Comparison of ENCODE assay signal across 21 cellular contexts in genomic region chr13:113407531-113408393, GRCh38. TPM values are rescaled to one million over a fixed set of nuclear protein-coding genes. Genes with fewer than 3 reads are reported as not detected.
DNase-seq lines count a peak whose midpoint lies in the region; ATAC-seq and TF ChIP-seq lines count a peak whose summit lies in the region.
"Had no signal": no experiment of that assay in that cellular context is flagged by ENCODE, and none has a peak within 500 bp of the region (broad histone marks: within the 10 kb centered on the region; RNA-seq: fewer than 3 reads in every experiment).

No MANE protein-coding gene starts in this region.

- H3K4me1 ChIP-seq in tibial artery, result peaks cover 0 to 51% (median 28%) of the 10 kb centered on the region in 4 donors

- H3K36me3 ChIP-seq in tibial artery, result peaks cover 12 to 32% (median 21%) of the 10 kb centered on the region in 3 donors

- H3K9me3 Mint-ChIP-seq in T-cell, result no peaks in the 10 kb centered on the region
- H3K9me3 Mint-ChIP-seq: activated CD4-positive, alpha-beta T cell treated with anti-CD3 and anti-CD28 coated beads, Interleukin-2, amount 10 ng/mL, durations not matched to agents 7 days and 5 days had no signal

- H3K4me1 Mint-ChIP-seq in T-cell, result peaks cover 0 to 2% (median 0%) of the 10 kb centered on the region in 3 donors
- H3K4me1 Mint-ChIP-seq: activated CD4-positive, alpha-beta T cell treated with anti-CD3 and anti-CD28 coated beads, Interleukin-2, amount 10 ng/mL, durations not matched to agents 7 days and 5 days had no signal

- H3K36me3 Mint-ChIP-seq in T-cell, result no peaks in the 10 kb centered on the region

- CTCF ChIA-PET in T-cell (lab: Charles Lee), result no interaction called here

- H3K4me3 ChIP-seq in coronary artery (no peak overlapping the region), tibial artery (no peak overlapping the region)
- H3K4me3 ChIP-seq: mucosa of descending colon had no signal

- POLR2A ChIA-PET in T-cell (lab: Charles Lee), result no interaction called here

- H3K27ac ChIP-seq in coronary artery (no peak overlapping the region), tibial artery (peak overlapping the region; percentile 21)
- H3K27ac ChIP-seq: 22Rv1 had no signal

- ATAC-seq in T-cell (replicated peaks in 1 of 4), result no peak
- ATAC-seq: mucosa of descending colon; stimulated activated naive CD8-positive, alpha-beta T cell treated with anti-CD3 and anti-CD28 coated beads, Interleukin-15, Interleukin-2, amounts not matched to agents 100 U/mL and 50 U/mL, for 24 hours had no signal

- no peaks in the 10 kb centered on the region for H3K27me3 ChIP-seq in tibial artery

- H3K27ac Mint-ChIP-seq in T-cell, result no peak overlapping the region
- H3K27ac Mint-ChIP-seq: activated CD4-positive, alpha-beta T cell treated with anti-CD3 and anti-CD28 coated beads, Interleukin-2, amount 10 ng/mL, durations not matched to agents 7 days and 5 days had no signal

- H3K9me3 ChIP-seq in tibial artery, result no peaks in the 10 kb centered on the region
- H3K9me3 ChIP-seq: mucosa of descending colon had no signal

- H3K27me3 Mint-ChIP-seq in T-cell, result peaks cover 0 to 19% of the 10 kb centered on the region in 2 donors
- H3K27me3 Mint-ChIP-seq: activated CD4-positive, alpha-beta T cell treated with anti-CD3 and anti-CD28 coated beads, Interleukin-2, amount 10 ng/mL, durations not matched to agents 7 days and 5 days had no signal

- intact Hi-C loops in tibial artery (cut with DNase I; ENCODE audit: low total_unique reads), result no loop called here

- DNase-seq in DMS53 (lab: John Stamatoyannopoulos, UW) (peak; percentile 32), DMS53 treated with DMSO at 0.1 percent for 48 hours (lab: John Stamatoyannopoulos, UW; ENCODE audit: unreplicated experiment) (no peak), coronary artery (ENCODE audit: low spot score) (peak; percentile 70), mesenteric fat pad (ENCODE audit: low spot score) (peak; percentile 80), tibial artery (peak in 1 of 2 donors; percentile 64), OCI-M2 (lab: John Stamatoyannopoulos, UW; ENCODE audit: unreplicated experiment) (no peak), T-cell (no peak), D341Med (ENCODE audit: low spot score) (no peak)
- DNase-seq: activated CD4-positive, alpha-beta T cell treated with anti-CD3 and anti-CD28 coated beads, Interleukin-2, amount 10 ng/mL, durations not matched to agents 7 days and 5 days; activated CD8-positive, alpha-beta memory T cell treated with anti-CD3 and anti-CD28 coated beads, Interleukin-2, amount 50 U/mL, for 4 hours; C1 segment of cervical spinal cord; caudate nucleus; DMS 273 treated with DMSO at 0.1 percent for 48 hours; foreskin melanocyte; KG1; mucosa of descending colon; NCI-H187; RPMI8226; stimulated activated naive CD8-positive, alpha-beta T cell treated with anti-CD3 and anti-CD28 coated beads, Interleukin-15, Interleukin-2, amounts not matched to agents 100 U/mL and 50 U/mL, for 24 hours; trophoblast cell had no signal

- TF ChIP-seq CTCF in coronary artery (IDR thresholded peaks at IDR 0.05) (no peak), tibial artery (IDR thresholded peaks at IDR 0.05) (no peak)

- H3K4me3 Mint-ChIP-seq in T-cell, result no peak overlapping the region
- H3K4me3 Mint-ChIP-seq: activated CD4-positive, alpha-beta T cell treated with anti-CD3 and anti-CD28 coated beads, Interleukin-2, amount 10 ng/mL, durations not matched to agents 7 days and 5 days had no signal

RNA-seq across cellular contexts. Expression of gene GRTP1, which starts 43.8 kb away (rescaled TPM):
- 3.1 TPM for total RNA-seq in mesenteric fat pad
- 1 to 10 TPM in 3 of 5 donors, under 1 TPM in 1, not detected in 1; 0.98 to 1.4 (median 1.2) TPM for total RNA-seq in T-cell

RNA-seq across cellular contexts. Expression of gene ADPRHL1, which starts 45.5 kb away (rescaled TPM):
- total RNA-seq in mesenteric fat pad, result 2.1 TPM
- total RNA-seq in T-cell, result 1 to 10 TPM in 2 of 5 donors, under 1 TPM in 3; 0.37 to 1.7 (median 0.92) TPM

Comparison
In these comparisons a context has a peak if more than half of its experiments do, and no peak if none do; other contexts are left out.
1. DNase-seq: peak in DMS53 (single experiment), coronary artery (single experiment) and mesenteric fat pad (single experiment); none in DMS53 treated with DMSO at 0.1 percent for 48 hours (single experiment), OCI-M2 (single experiment), T-cell (0 of 34) and D341Med (single experiment).
2. H3K27ac ChIP-seq: peak in tibial artery (2 of 2); none in coronary artery (0 of 2).